ENCODE assay signal across 1 cellular context in genomic region chr1:28601696-28602095, GRCh38.
TF ChIP-seq lines count a peak whose summit lies in the region.

No MANE protein-coding gene starts in this region.

TF ChIP-seq in H1, 55 proteins besides CTCF, POLR2A, EP300 and RAD21:
- TF ChIP-seq FOSL1 (IDR thresholded peaks at IDR 0.05; ENCODE audit: insufficient read depth, low read depth, low read length) = no peak
- no peak for TF ChIP-seq SIN3A (conservative IDR thresholded peaks at IDR 0.05 in 1 of 2, IDR thresholded peaks at IDR 0.05 in 1 of 2; ENCODE audit: low read depth in 1 of 2, low read length in 2 of 2)
- TF ChIP-seq BCL11A (IDR thresholded peaks at IDR 0.05; ENCODE audit: low read depth in 2 of 2, low read length in 2 of 2) = no peak
- TF ChIP-seq POLR2AphosphoS5 (IDR thresholded peaks at IDR 0.05; ENCODE audit: low read depth, low read length) = no peak
- no peak for TF ChIP-seq EZH2 (IDR thresholded peaks at IDR 0.05; ENCODE audit: low read depth, low read length, severe bottlenecking)
- TF ChIP-seq RBBP5 (IDR thresholded peaks at IDR 0.05; ENCODE audit: borderline replicate concordance, low read depth, low read length) = no peak
- TF ChIP-seq HDAC6 (IDR thresholded peaks at IDR 0.05; ENCODE audit: low read depth, low read length) = no peak
- TF ChIP-seq CHD2 (IDR thresholded peaks at IDR 0.05; ENCODE audit: low read length) = no peak
- TF ChIP-seq JUND (IDR thresholded peaks at IDR 0.05; ENCODE audit: low read length) = no peak
- no peak for TF ChIP-seq CEBPB (IDR thresholded peaks at IDR 0.05; ENCODE audit: low read depth, low read length)
